In the genomic region with DNA sequence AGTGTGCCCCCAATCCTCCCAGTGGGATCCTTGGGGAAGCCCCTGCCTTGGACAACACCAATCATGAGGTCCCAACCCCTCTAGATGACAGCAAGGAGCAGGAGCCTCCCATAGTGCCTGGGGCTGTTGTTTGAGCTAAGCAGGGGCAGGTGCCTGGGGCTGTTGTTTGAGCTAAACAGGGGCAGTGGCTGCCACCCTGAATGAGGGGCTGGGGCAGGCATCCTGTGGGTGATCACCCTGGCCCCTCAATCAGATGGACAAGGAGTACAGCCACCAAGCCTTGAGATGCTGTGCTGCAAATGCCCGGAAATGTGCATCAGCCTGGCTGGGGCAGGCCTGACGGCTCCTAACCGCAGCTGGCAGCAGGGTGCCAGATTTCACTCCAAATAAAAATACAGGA, we compare ENCODE assay signal across 25 cellular contexts.
A peak's percentile ranks its signal among the peaks of the same experiment; 100 is the strongest.
DNase-seq lines count a peak whose midpoint lies in the region; ATAC-seq and TF ChIP-seq lines count a peak whose summit lies in the region.
"Had no signal": no experiment of that assay in that cellular context is flagged by ENCODE, and none has a peak within 500 bp of the region (broad histone marks: within the 10 kb centered on the region; RNA-seq: fewer than 3 reads in every experiment).

No MANE protein-coding gene starts in this region.

- peak overlapping the region; percentile 55 for H3K27ac ChIP-seq in A673 (ENCODE audit: low read depth, low read length, poor library complexity, severe bottlenecking)
- H3K27ac ChIP-seq: foreskin keratinocyte, hepatocyte, pancreas, skin epidermis, upper lobe of left lung had no signal

- no peak for ATAC-seq in HG02870 (IDR thresholded peaks at IDR 0.05; ENCODE audit: unreplicated experiment)
- no peak for ATAC-seq in GM19395 (IDR thresholded peaks at IDR 0.05; ENCODE audit: unreplicated experiment)
- ATAC-seq: activated CD8-positive, alpha-beta T cell treated with anti-CD3 and anti-CD28 coated beads for 36 hours; foreskin keratinocyte; pancreas; SK-N-SH treated with all-trans-retinoic acid at 6 μM for 48 hours had no signal

- in situ Hi-C loops in GM13976 (cut with MboI; ENCODE audit: low sequenced_read_pairs, unreplicated experiment), result no loop called here

- H3K36me3 ChIP-seq in A673 (ENCODE audit: insufficient read depth, low read length, poor library complexity, severe bottlenecking), result peaks cover 24% of the 10 kb centered on the region
- H3K36me3 ChIP-seq: pancreas, upper lobe of left lung had no signal

- peaks cover 4% of the 10 kb centered on the region for H3K9me3 Mint-ChIP-seq in chondrocyte (ENCODE audit: low read depth)

- intact Hi-C loops in A673 (cut with micrococcal nuclease; ENCODE audit: unreplicated experiment), result no loop called here

- H3K9me3 ChIP-seq in A673 (ENCODE audit: low read depth, low read length, poor library complexity, severe bottlenecking), result peaks cover 14% of the 10 kb centered on the region
- H3K9me3 ChIP-seq: pancreas had no signal

- POLR2A ChIA-PET in A673 (lab: Charles Lee; ENCODE audit: low non-redundant PET), result no interaction called here

- H3K27ac Mint-ChIP-seq in chondrocyte (ENCODE audit: unreplicated experiment), result no peak overlapping the region
- H3K27ac Mint-ChIP-seq: activated CD8-positive, alpha-beta T cell treated with anti-CD3 and anti-CD28 coated beads for 36 hours; naive B cell; stimulated activated naive CD8-positive, alpha-beta T cell treated with anti-CD3 and anti-CD28 coated beads, Interleukin-15, Interleukin-2, amounts not matched to agents 100 ng/mL and 50 ng/mL, for 24 hours; T-helper 2 cell treated with Interferon-gamma antibody and Interleukin-4, amounts not matched to agents 5 μg/mL and 100 μg/mL, for 36 hours had no signal

- CTCF ChIA-PET in A673 (lab: Charles Lee), result no interaction called here

- no peaks in the 10 kb centered on the region for H3K27me3 ChIP-seq in A673 (replicated peaks; ENCODE audit: insufficient read depth, low read depth, low read length, poor library complexity)
- H3K27me3 ChIP-seq: foreskin keratinocyte, hepatocyte, pancreas, upper lobe of left lung had no signal

- no peak for DNase-seq in A673 (ENCODE audit: low spot score)
- peak; percentile 10 for DNase-seq in GM13976 (ENCODE audit: low spot score)
- DNase-seq in chondrocyte (ENCODE audit: low spot score), result peak; percentile 54
- DNase-seq in mesenteric fat pad (ENCODE audit: low spot score), result peak; percentile 53
- no peak for DNase-seq in NK-92 treated with Interleukin-12 subunit alpha and Interleukin-12 subunit beta, amount 100 ng/mL, for 24 hours (lab: John Stamatoyannopoulos, UW)
- DNase-seq in NCI-H748 (lab: John Stamatoyannopoulos, UW; ENCODE audit: unreplicated experiment), result no peak
- DNase-seq: activated CD4-positive, CD25-positive, alpha-beta regulatory T cell; activated CD8-positive, alpha-beta T cell treated with anti-CD3 and anti-CD28 coated beads for 36 hours; foreskin keratinocyte; mammary epithelial cell; naive B cell; NCI-H1092 treated with DMSO at 0.1 percent for 48 hours; NCI-H2081; NCI-H446; RPMI8226; stimulated activated CD4-positive, alpha-beta T cell treated with anti-CD3 and anti-CD28 coated beads, Interleukin-2, amount 100 ng/mL, for 48 hours had no signal

- TF ChIP-seq CTCF in A673 (conservative IDR thresholded peaks at IDR 0.05; ENCODE audit: low read depth, low read length) (no peak), GM13976 (IDR thresholded peaks at IDR 0.05; ENCODE audit: borderline replicate concordance, control extremely low read depth, extremely low read depth, insufficient read depth, missing control alignments) (no peak), chondrocyte (IDR thresholded peaks at IDR 0.05) (no peak)

- H3K4me1 Mint-ChIP-seq in chondrocyte (ENCODE audit: low read depth), result peaks cover 7% of the 10 kb centered on the region

- no peak overlapping the region for H3K4me3 Mint-ChIP-seq in chondrocyte (ENCODE audit: unreplicated experiment)
- H3K4me3 Mint-ChIP-seq: activated CD8-positive, alpha-beta T cell treated with anti-CD3 and anti-CD28 coated beads for 36 hours; stimulated activated naive CD8-positive, alpha-beta T cell treated with anti-CD3 and anti-CD28 coated beads, Interleukin-15, Interleukin-2, amounts not matched to agents 100 ng/mL and 50 ng/mL, for 24 hours; T-helper 2 cell treated with Interferon-gamma antibody and Interleukin-4, amounts not matched to agents 5 μg/mL and 100 μg/mL, for 36 hours had no signal

- peaks cover 34% of the 10 kb centered on the region for H3K4me1 ChIP-seq in A673 (ENCODE audit: insufficient read depth, low read length, poor library complexity, severe bottlenecking)
- H3K4me1 ChIP-seq: foreskin keratinocyte, pancreas had no signal

- H3K4me3 ChIP-seq in A673 (ENCODE audit: low read depth, low read length, poor library complexity, severe bottlenecking), result no peak overlapping the region
- H3K4me3 ChIP-seq: hepatocyte, pancreas, skin epidermis, upper lobe of left lung had no signal

- no peaks in the 10 kb centered on the region for H3K36me3 Mint-ChIP-seq in chondrocyte (ENCODE audit: low read depth)
- H3K36me3 Mint-ChIP-seq: naive B cell had no signal

- no TSS peak for BruUV-seq in A673 (replicated peaks; lab: Mats Ljungman, UMichigan)

- H3K27me3 Mint-ChIP-seq in chondrocyte (ENCODE audit: low read depth), result no peaks in the 10 kb centered on the region
- H3K27me3 Mint-ChIP-seq: activated CD8-positive, alpha-beta T cell treated with anti-CD3 and anti-CD28 coated beads for 36 hours; naive B cell; stimulated activated naive CD8-positive, alpha-beta T cell treated with anti-CD3 and anti-CD28 coated beads, Interleukin-15, Interleukin-2, amounts not matched to agents 100 ng/mL and 50 ng/mL, for 24 hours had no signal

Comparison
In these comparisons a context has a peak if more than half of its experiments do, and no peak if none do; other contexts are left out.
1. DNase-seq: peak in GM13976 (single experiment), chondrocyte (single experiment) and mesenteric fat pad (single experiment); none in A673 (single experiment), NK-92 treated with Interleukin-12 subunit alpha and Interleukin-12 subunit beta, amount 100 ng/mL, for 24 hours (single experiment) and NCI-H748 (single experiment).